ENCODE assay signal across 18 cellular contexts in genomic region chr7:85773116-85773783, GRCh38.
A peak's percentile ranks its signal among the peaks of the same experiment; 100 is the strongest.
DNase-seq lines count a peak whose midpoint lies in the region; TF ChIP-seq lines count a peak whose summit lies in the region.
"Had no signal": no experiment of that assay in that cellular context is flagged by ENCODE, and none has a peak within 500 bp of the region (broad histone marks: within the 10 kb centered on the region; RNA-seq: fewer than 3 reads in every experiment).

No MANE protein-coding gene starts in this region.

- no peak for TF ChIP-seq CTCF in chondrocyte (IDR thresholded peaks at IDR 0.05)
- TF ChIP-seq CTCF in neural crest cell (conservative IDR thresholded peaks at IDR 0.05) = no peak

- H3K4me3 Mint-ChIP-seq in chondrocyte (ENCODE audit: unreplicated experiment) (no peak overlapping the region), neural crest cell (no peak overlapping the region)
- H3K4me3 Mint-ChIP-seq: activated naive CD8-positive, alpha-beta T cell treated with anti-CD3 and anti-CD28 coated beads, Interleukin-2, amount 50 U/mL, for 24 hours; mesothelial cell of epicardium had no signal

- H3K27me3 Mint-ChIP-seq in chondrocyte (ENCODE audit: low read depth) (no peaks in the 10 kb centered on the region), neural crest cell (ENCODE audit: low read depth) (no peaks in the 10 kb centered on the region)
- H3K27me3 Mint-ChIP-seq: activated naive CD8-positive, alpha-beta T cell treated with anti-CD3 and anti-CD28 coated beads, Interleukin-2, amount 50 U/mL, for 24 hours had no signal

- peak overlapping the region; percentile 5 for H3K27ac Mint-ChIP-seq in chondrocyte (ENCODE audit: unreplicated experiment)
- H3K27ac Mint-ChIP-seq in neural crest cell (ENCODE audit: unreplicated experiment) = peak overlapping the region; percentile 7
- H3K27ac Mint-ChIP-seq: activated naive CD8-positive, alpha-beta T cell treated with anti-CD3 and anti-CD28 coated beads, Interleukin-2, amount 50 U/mL, for 24 hours; mesothelial cell of epicardium had no signal

- H3K9me3 ChIP-seq in MG63 = no peaks in the 10 kb centered on the region

- no peaks in the 10 kb centered on the region for H3K9me3 Mint-ChIP-seq in chondrocyte (ENCODE audit: low read depth)
- no peaks in the 10 kb centered on the region for H3K9me3 Mint-ChIP-seq in neural crest cell
- H3K9me3 Mint-ChIP-seq: activated naive CD8-positive, alpha-beta T cell treated with anti-CD3 and anti-CD28 coated beads, Interleukin-2, amount 50 U/mL, for 24 hours; mesothelial cell of epicardium had no signal

- DNase-seq in AG08396 (ENCODE audit: low spot score) (peak; percentile 2), HT1080 (ENCODE audit: low read depth) (peak; percentile 40), chondrocyte (ENCODE audit: low spot score) (no peak), neural crest cell (ENCODE audit: low read depth, low spot score) (no peak), MG63 (no peak), erythroblast (lab: John Stamatoyannopoulos, UW) (no peak), medulla oblongata (ENCODE audit: extremely low spot score) (no peak), NCI-H2171 (lab: John Stamatoyannopoulos, UW) (no peak)
- DNase-seq: activated CD4-positive, alpha-beta T cell treated with anti-CD3 and anti-CD28 coated beads, Interleukin-2, amount 50 U/mL, for 1 hour; activated naive CD8-positive, alpha-beta T cell treated with anti-CD3 and anti-CD28 coated beads, Interleukin-2, amount 50 U/mL, for 24 hours; activated T-cell treated with anti-CD3 and anti-CD28 coated beads, Interleukin-2, amount 50 U/mL, for 48 hours; DMS53; dorsolateral prefrontal cortex; NCI-H2107; SHP77 treated with DMSO at 0.1 percent for 48 hours; T-helper 9 cell had no signal

- no peak overlapping the region; the same call in 1 of the 2 replicates for H3K4me3 ChIP-seq in MG63
- H3K4me3 ChIP-seq: BLaER1, dorsolateral prefrontal cortex had no signal

- H3K36me3 ChIP-seq in MG63 = no peaks in the 10 kb centered on the region
- H3K36me3 ChIP-seq: BLaER1 had no signal

- H3K36me3 Mint-ChIP-seq in chondrocyte (ENCODE audit: low read depth) (no peaks in the 10 kb centered on the region), neural crest cell (ENCODE audit: low read depth) (no peaks in the 10 kb centered on the region)
- H3K36me3 Mint-ChIP-seq: mesothelial cell of epicardium had no signal

- H3K27me3 ChIP-seq in MG63 = no peaks in the 10 kb centered on the region
- H3K27me3 ChIP-seq: BLaER1, dorsolateral prefrontal cortex had no signal

- no peak for TF ChIP-seq POLR2A in erythroblast (IDR thresholded peaks at IDR 0.05; ENCODE audit: low read length)

- H3K4me1 Mint-ChIP-seq in chondrocyte (ENCODE audit: low read depth) (peaks cover 13% of the 10 kb centered on the region), neural crest cell (peaks cover 8% of the 10 kb centered on the region)
- H3K4me1 Mint-ChIP-seq: activated naive CD8-positive, alpha-beta T cell treated with anti-CD3 and anti-CD28 coated beads, Interleukin-2, amount 50 U/mL, for 24 hours had no signal

Comparison
In these comparisons a context has a peak if more than half of its experiments do, and no peak if none do; other contexts are left out.
1. DNase-seq: peak in AG08396 (single experiment) and HT1080 (single experiment); none in chondrocyte (single experiment), neural crest cell (single experiment), MG63 (single experiment), erythroblast (0 of 2), medulla oblongata (single experiment) and NCI-H2171 (single experiment).